ENCODE assay signal across 1 cellular context in the genomic region with DNA sequence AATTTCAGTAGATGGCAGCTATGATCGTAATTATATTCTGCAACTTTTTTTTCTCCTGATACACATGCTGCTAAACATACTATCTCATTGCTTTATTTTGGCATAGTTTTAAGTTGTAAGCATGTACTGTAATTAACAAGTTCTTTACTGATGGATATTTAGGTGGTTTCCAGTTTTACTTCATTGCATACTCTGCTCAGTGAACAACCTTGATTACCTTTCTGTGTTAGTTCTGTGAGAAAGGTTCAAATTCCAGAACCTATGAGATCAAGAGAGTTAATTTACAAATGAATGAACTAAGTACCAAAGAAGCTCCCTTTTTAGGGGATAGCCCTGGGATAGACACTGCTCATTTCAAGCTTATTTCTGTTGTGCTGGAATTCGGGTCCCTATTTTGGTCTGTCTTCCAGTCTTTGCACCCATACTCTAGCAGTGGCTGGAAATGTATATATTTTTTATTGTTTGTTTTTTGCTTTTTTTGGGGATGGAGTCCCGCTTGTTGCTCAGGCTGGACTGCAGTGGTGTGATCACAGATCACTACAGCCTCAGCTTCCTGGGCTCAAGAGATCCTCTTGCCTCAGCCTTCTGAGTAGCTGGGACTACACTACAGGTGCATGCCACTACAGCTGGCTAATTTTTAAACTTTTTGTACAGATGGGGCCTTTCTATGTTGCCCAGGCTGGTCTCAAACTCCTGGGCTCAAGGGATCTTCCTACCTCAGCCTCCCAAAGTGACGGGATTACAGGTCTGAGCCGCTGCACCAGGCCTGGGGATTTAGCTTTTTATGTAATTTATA.
TF ChIP-seq lines count a peak whose summit lies in the region.

No MANE protein-coding gene starts in this region.

TF ChIP-seq in GM12878, 131 proteins besides CTCF, POLR2A, EP300 and RAD21:
- TF ChIP-seq GABPA (IDR thresholded peaks at IDR 0.05; ENCODE audit: low read depth) (no peak), NBN (IDR thresholded peaks at IDR 0.05) (no peak), CHD2 (IDR thresholded peaks at IDR 0.05; ENCODE audit: borderline replicate concordance, low read depth, low read length) (no peak)
- TF ChIP-seq, protein P1, sequence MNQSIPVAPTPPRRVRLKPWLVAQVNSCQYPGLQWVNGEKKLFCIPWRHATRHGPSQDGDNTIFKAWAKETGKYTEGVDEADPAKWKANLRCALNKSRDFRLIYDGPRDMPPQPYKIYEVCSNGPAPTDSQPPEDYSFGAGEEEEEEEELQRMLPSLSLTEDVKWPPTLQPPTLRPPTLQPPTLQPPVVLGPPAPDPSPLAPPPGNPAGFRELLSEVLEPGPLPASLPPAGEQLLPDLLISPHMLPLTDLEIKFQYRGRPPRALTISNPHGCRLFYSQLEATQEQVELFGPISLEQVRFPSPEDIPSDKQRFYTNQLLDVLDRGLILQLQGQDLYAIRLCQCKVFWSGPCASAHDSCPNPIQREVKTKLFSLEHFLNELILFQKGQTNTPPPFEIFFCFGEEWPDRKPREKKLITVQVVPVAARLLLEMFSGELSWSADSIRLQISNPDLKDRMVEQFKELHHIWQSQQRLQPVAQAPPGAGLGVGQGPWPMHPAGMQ (IDR thresholded peaks at IDR 0.05; ENCODE audit: borderline replicate concordance), result no peak
- TF ChIP-seq, protein P2, sequence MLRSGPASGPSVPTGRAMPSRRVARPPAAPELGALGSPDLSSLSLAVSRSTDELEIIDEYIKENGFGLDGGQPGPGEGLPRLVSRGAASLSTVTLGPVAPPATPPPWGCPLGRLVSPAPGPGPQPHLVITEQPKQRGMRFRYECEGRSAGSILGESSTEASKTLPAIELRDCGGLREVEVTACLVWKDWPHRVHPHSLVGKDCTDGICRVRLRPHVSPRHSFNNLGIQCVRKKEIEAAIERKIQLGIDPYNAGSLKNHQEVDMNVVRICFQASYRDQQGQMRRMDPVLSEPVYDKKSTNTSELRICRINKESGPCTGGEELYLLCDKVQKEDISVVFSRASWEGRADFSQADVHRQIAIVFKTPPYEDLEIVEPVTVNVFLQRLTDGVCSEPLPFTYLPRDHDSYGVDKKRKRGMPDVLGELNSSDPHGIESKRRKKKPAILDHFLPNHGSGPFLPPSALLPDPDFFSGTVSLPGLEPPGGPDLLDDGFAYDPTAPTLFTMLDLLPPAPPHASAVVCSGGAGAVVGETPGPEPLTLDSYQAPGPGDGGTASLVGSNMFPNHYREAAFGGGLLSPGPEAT (IDR thresholded peaks at IDR 0.05; ENCODE audit: low read depth), result 0 out of 2 replicates have a peak, but pooled peaks have one; percentile 52
